Comparison of ENCODE assay signal across 9 cellular contexts in genomic region chrX:128781506-128781905, GRCh38.
DNase-seq lines count a peak whose midpoint lies in the region; ATAC-seq, FAIRE-seq and TF ChIP-seq lines count a peak whose summit lies in the region.
"Had no signal": no experiment of that assay in that cellular context is flagged by ENCODE, and none has a peak within 500 bp of the region (broad histone marks: within the 10 kb centered on the region; RNA-seq: fewer than 3 reads in every experiment).

No MANE protein-coding gene starts in this region.

- no peak overlapping the region for H3K27ac ChIP-seq in A549

- no peaks in the 10 kb centered on the region for H3K9me3 ChIP-seq in A549

- TF ChIP-seq POLR2A in A549 (IDR thresholded peaks at IDR 0.05; ENCODE audit: low read length), result no peak

- no peak overlapping the region for H3K27ac Mint-ChIP-seq in stimulated activated naive CD8-positive, alpha-beta T cell treated with anti-CD3 and anti-CD28 coated beads, Interleukin-15, amount 100 ng/mL, for 72 hours
- H3K27ac Mint-ChIP-seq: mesothelial cell of epicardium had no signal

- ATAC-seq in A549, result peak; percentile 59 to 87; a peak in 4 of 6 replicates
- peak; percentile 49 for ATAC-seq in stimulated activated naive CD8-positive, alpha-beta T cell treated with anti-CD3 and anti-CD28 coated beads, Interleukin-15, amount 100 ng/mL, for 72 hours
- no peak for ATAC-seq in HG02763 (IDR thresholded peaks at IDR 0.05; ENCODE audit: unreplicated experiment)

- peak; percentile 26; the same call in 2 of the 3 replicates for TF ChIP-seq CTCF in A549 (IDR thresholded peaks at IDR 0.05)
- TF ChIP-seq CTCF in GM12873 (IDR thresholded peaks at IDR 0.05; ENCODE audit: insufficient read depth, low read depth, low read length, missing control alignments), result peak; percentile 48

- TF ChIP-seq EP300 in A549 (IDR thresholded peaks at IDR 0.05), result no peak

- no peak for FAIRE-seq in A549 (lab: Jason Lieb, UNC)

- TF ChIP-seq RAD21 in A549 (conservative IDR thresholded peaks at IDR 0.05 in 1 of 2, IDR thresholded peaks at IDR 0.05 in 1 of 2), result peak; percentile 45 to 52; a peak in 3 of 5 replicates

- CTCF ChIA-PET in A549 (lab: Yijun Ruan, JAX), result interaction anchor here (0.9 to 1.0 kb wide), 2 partner anchors 12 to 676 kb away, joined by 3 read pairs; no protein-coding TSS in a partner anchor

- no peak overlapping the region for H3K4me3 Mint-ChIP-seq in stimulated activated naive CD8-positive, alpha-beta T cell treated with anti-CD3 and anti-CD28 coated beads, Interleukin-15, amount 100 ng/mL, for 72 hours
- H3K4me3 Mint-ChIP-seq: mesothelial cell of epicardium had no signal

- peaks cover 16% of the 10 kb centered on the region for H3K4me1 Mint-ChIP-seq in stimulated activated naive CD8-positive, alpha-beta T cell treated with anti-CD3 and anti-CD28 coated beads, Interleukin-15, amount 100 ng/mL, for 72 hours
- H3K4me1 Mint-ChIP-seq: mesothelial cell of epicardium had no signal

- peaks cover 5 to 8% of the 10 kb centered on the region in 2 donors for H3K9me3 Mint-ChIP-seq in stimulated activated naive CD8-positive, alpha-beta T cell treated with anti-CD3 and anti-CD28 coated beads, Interleukin-15, amount 100 ng/mL, for 72 hours

- POLR2A ChIA-PET in A549 (lab: Yijun Ruan, JAX), result no interaction called here

- no peak overlapping the region for H3K4me2 ChIP-seq in A549

- DNase-seq in A549 (ENCODE audit: low read depth in 1 of 2, low spot score in 1 of 2) (peak; percentile 4 to 44), NCI-H748 (lab: John Stamatoyannopoulos, UW; ENCODE audit: unreplicated experiment) (peak; percentile 81), ecto neural progenitor cell (ENCODE audit: low spot score) (peak; percentile 49), DMS79 treated with DMSO at 0.1 percent for 48 hours (lab: John Stamatoyannopoulos, UW) (no peak), NCI-H187 treated with DMSO at 0.1 percent for 48 hours (lab: John Stamatoyannopoulos, UW) (no peak)
- peak in 1 of 2 donors; percentile 18 for DNase-seq in stimulated activated naive CD8-positive, alpha-beta T cell treated with anti-CD3 and anti-CD28 coated beads, Interleukin-15, amount 100 ng/mL, for 72 hours

- H3K4me1 ChIP-seq in A549, result no peaks in the 10 kb centered on the region

- no peaks in the 10 kb centered on the region for H3K27me3 Mint-ChIP-seq in stimulated activated naive CD8-positive, alpha-beta T cell treated with anti-CD3 and anti-CD28 coated beads, Interleukin-15, amount 100 ng/mL, for 72 hours

- WGBS in A549 (ENCODE audit: missing lambda C conversion rate), result 22% methylated on average over 1 of the region's 1 CpG

- H3K4me3 ChIP-seq in A549, result no peak overlapping the region

TF ChIP-seq in A549, 52 proteins besides CTCF, POLR2A, EP300 and RAD21:
- TF ChIP-seq SMC3 (IDR thresholded peaks at IDR 0.05) (peak; percentile 40; the same call in 2 of the 3 replicates), KDM5A (IDR thresholded peaks at IDR 0.05) (no peak)

Comparison
In these comparisons a context has a peak if more than half of its experiments do, and no peak if none do; other contexts are left out.
1. DNase-seq: peak in A549 (2 of 2), NCI-H748 (single experiment) and ecto neural progenitor cell (single experiment); none in DMS79 treated with DMSO at 0.1 percent for 48 hours (single experiment) and NCI-H187 treated with DMSO at 0.1 percent for 48 hours (single experiment).